10 cellular contexts compared by ENCODE assay signal in the genomic region with DNA sequence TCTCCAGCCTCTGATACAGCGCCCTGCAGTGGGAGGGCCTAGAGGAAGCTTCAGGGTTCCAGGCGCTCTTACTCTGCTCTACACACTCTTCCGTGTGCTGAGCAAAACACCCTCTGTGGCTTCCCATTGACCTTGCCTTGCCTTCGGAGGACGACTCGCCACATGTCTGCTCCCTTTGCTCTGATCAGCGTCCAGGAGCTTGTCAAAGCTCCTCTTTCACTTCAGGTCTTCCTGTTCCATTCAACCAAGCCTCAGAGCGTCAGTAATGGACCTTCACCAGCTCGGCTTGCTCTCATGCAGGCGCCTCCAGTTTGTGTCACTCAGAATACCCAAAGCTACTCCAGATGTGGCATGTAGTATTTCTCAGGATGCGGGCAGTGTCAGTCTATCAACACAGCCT.
A peak's percentile ranks its signal among the peaks of the same experiment; 100 is the strongest.
DNase-seq lines count a peak whose midpoint lies in the region; ATAC-seq lines count a peak whose summit lies in the region.
"Had no signal": no experiment of that assay in that cellular context is flagged by ENCODE, and none has a peak within 500 bp of the region (broad histone marks: within the 10 kb centered on the region; RNA-seq: fewer than 3 reads in every experiment).

No MANE protein-coding gene starts in this region.

- H3K27me3 Mint-ChIP-seq in activated CD4-positive, alpha-beta T cell treated with anti-CD3 and anti-CD28 coated beads, Interleukin-2, amount 10 ng/mL, durations not matched to agents 24 days and 14 days = no peaks in the 10 kb centered on the region
- H3K27me3 Mint-ChIP-seq in stimulated activated naive B cell treated with anti-CD40 and anti-IgM and Interleukin-4, amounts not matched to agents 10 μg/mL and 1 μg/mL and 100 μg/mL, for 72 hours = no peaks in the 10 kb centered on the region

- peaks cover 68% of the 10 kb centered on the region for H3K4me1 Mint-ChIP-seq in activated CD4-positive, alpha-beta T cell treated with anti-CD3 and anti-CD28 coated beads, Interleukin-2, amount 10 ng/mL, durations not matched to agents 24 days and 14 days
- peaks cover 51 to 79% of the 10 kb centered on the region in 2 donors for H3K4me1 Mint-ChIP-seq in stimulated activated naive B cell treated with anti-CD40 and anti-IgM and Interleukin-4, amounts not matched to agents 10 μg/mL and 1 μg/mL and 100 μg/mL, for 72 hours

- peak; percentile 68 for ATAC-seq in Right ventricle myocardium superior (ENCODE audit: poor library complexity)
- no peak for ATAC-seq in stimulated activated naive B cell treated with anti-CD40 and anti-IgM and Interleukin-4, amounts not matched to agents 10 μg/mL and 1 μg/mL and 100 μg/mL, for 72 hours (replicated peaks)

- intact Hi-C loops in activated CD4-positive, alpha-beta T cell treated with anti-CD3 and anti-CD28 coated beads, Interleukin-2, amount 10 ng/mL, durations not matched to agents 24 days and 14 days (cut with micrococcal nuclease) = loop anchor here (5.0 kb wide), 1 partner anchor 38 kb away; no protein-coding TSS in a partner anchor
- intact Hi-C loops in Right ventricle myocardium superior (cut with DNase I) = no loop called here

- H3K9me3 Mint-ChIP-seq in activated CD4-positive, alpha-beta T cell treated with anti-CD3 and anti-CD28 coated beads, Interleukin-2, amount 10 ng/mL, durations not matched to agents 24 days and 14 days = peaks cover 18% of the 10 kb centered on the region
- H3K9me3 Mint-ChIP-seq in stimulated activated naive B cell treated with anti-CD40 and anti-IgM and Interleukin-4, amounts not matched to agents 10 μg/mL and 1 μg/mL and 100 μg/mL, for 72 hours = peaks cover 3 to 8% of the 10 kb centered on the region in 2 donors

- peak overlapping the region; percentile 71 for H3K27ac Mint-ChIP-seq in activated CD4-positive, alpha-beta T cell treated with anti-CD3 and anti-CD28 coated beads, Interleukin-2, amount 10 ng/mL, durations not matched to agents 24 days and 14 days
- H3K27ac Mint-ChIP-seq in stimulated activated naive B cell treated with anti-CD40 and anti-IgM and Interleukin-4, amounts not matched to agents 10 μg/mL and 1 μg/mL and 100 μg/mL, for 72 hours = peak overlapping the region; percentile 90

- H3K36me3 Mint-ChIP-seq in activated CD4-positive, alpha-beta T cell treated with anti-CD3 and anti-CD28 coated beads, Interleukin-2, amount 10 ng/mL, durations not matched to agents 24 days and 14 days (ENCODE audit: low read depth) = peaks cover 90% of the 10 kb centered on the region
- peaks cover 75 to 85% of the 10 kb centered on the region in 2 donors for H3K36me3 Mint-ChIP-seq in stimulated activated naive B cell treated with anti-CD40 and anti-IgM and Interleukin-4, amounts not matched to agents 10 μg/mL and 1 μg/mL and 100 μg/mL, for 72 hours

- peak overlapping the region; percentile 12 for H3K4me3 Mint-ChIP-seq in activated CD4-positive, alpha-beta T cell treated with anti-CD3 and anti-CD28 coated beads, Interleukin-2, amount 10 ng/mL, durations not matched to agents 24 days and 14 days
- H3K4me3 Mint-ChIP-seq in stimulated activated naive B cell treated with anti-CD40 and anti-IgM and Interleukin-4, amounts not matched to agents 10 μg/mL and 1 μg/mL and 100 μg/mL, for 72 hours = no peak overlapping the region

- no peak for DNase-seq in activated CD4-positive, alpha-beta T cell treated with anti-CD3 and anti-CD28 coated beads, Interleukin-2, amount 10 ng/mL, durations not matched to agents 24 days and 14 days
- no peak for DNase-seq in activated CD4-positive, alpha-beta T cell treated with anti-CD3 and anti-CD28 coated beads, Interleukin-2, amount 50 U/mL, for 48 hours
- DNase-seq in NCI-H69 (lab: John Stamatoyannopoulos, UW) = peak; percentile 44
- no peak for DNase-seq in Right ventricle myocardium superior
- no peak for DNase-seq in stimulated activated naive B cell treated with anti-CD40 and anti-IgM and Interleukin-4, amounts not matched to agents 10 μg/mL and 1 μg/mL and 100 μg/mL, for 72 hours
- DNase-seq in NCI-H2171 treated with DMSO at 0.1 percent for 48 hours (lab: John Stamatoyannopoulos, UW) = no peak
- no peak for DNase-seq in Ammon's horn (ENCODE audit: low spot score)
- DNase-seq in NCI-H1048 (lab: John Stamatoyannopoulos, UW) = no peak
- DNase-seq: NCI-H187, SW 1271 had no signal
